In genomic region chr11:87176044-87176443, GRCh38 we compare ENCODE assay signal across 23 cellular contexts.
DNase-seq lines count a peak whose midpoint lies in the region; ATAC-seq, FAIRE-seq and TF ChIP-seq lines count a peak whose summit lies in the region.
"Had no signal": no experiment of that assay in that cellular context is flagged by ENCODE, and none has a peak within 500 bp of the region (broad histone marks: within the 10 kb centered on the region; RNA-seq: fewer than 3 reads in every experiment).

No MANE protein-coding gene starts in this region.

- no peak for TF ChIP-seq CTCF in bronchial epithelial cell (IDR thresholded peaks at IDR 0.05; ENCODE audit: insufficient read depth, low read length, severe bottlenecking)

- H3K27me3 ChIP-seq in bronchial epithelial cell (ENCODE audit: control insufficient read depth, insufficient read depth, low read length): no peaks in the 10 kb centered on the region
- H3K27me3 ChIP-seq: ascending aorta, neural progenitor cell had no signal

- no peak for FAIRE-seq in bronchial epithelial cell (lab: Jason Lieb, UNC)
- FAIRE-seq: colon, GM12878 had no signal

- intact Hi-C loops in left colon (cut with DNase I, micrococcal nuclease): no loop called here

- no peak overlapping the region for H3K4me3 ChIP-seq in bronchial epithelial cell (ENCODE audit: low read depth, low read length)
- H3K4me3 ChIP-seq: ascending aorta, GM12878, neural progenitor cell, psoas muscle, smooth muscle cell had no signal

- no peaks in the 10 kb centered on the region for H3K36me3 ChIP-seq in bronchial epithelial cell (ENCODE audit: control insufficient read depth, insufficient read depth, low read length)
- H3K36me3 ChIP-seq: ascending aorta, neural progenitor cell had no signal

- ATAC-seq in left colon (no peak), GM21529 (IDR thresholded peaks at IDR 0.05; ENCODE audit: unreplicated experiment) (no peak)
- ATAC-seq: activated CD8-positive, alpha-beta T cell treated with anti-CD3 and anti-CD28 coated beads for 36 hours; GM12878 had no signal

- DNase-seq in HCEC 1CT (peak; percentile 61), NCI-H69 (lab: John Stamatoyannopoulos, UW) (peak; percentile 32), bronchial epithelial cell (ENCODE audit: low read depth) (peak; percentile 32), kidney tubule cell (ENCODE audit: low spot score) (peak; percentile 54), GM03348 (ENCODE audit: low spot score) (no peak), left colon (no peak)
- DNase-seq: activated CD8-positive, alpha-beta T cell treated with anti-CD3 and anti-CD28 coated beads for 36 hours; activated naive CD4-positive, alpha-beta T cell treated with anti-CD3 and anti-CD28 coated beads, Interleukin-2, amount 10 ng/mL, durations not matched to agents 7 days and 5 days; activated T-cell treated with anti-CD3 and anti-CD28 coated beads, Interleukin-2, amount 50 U/mL, for 1 hour; AML-193; GF-D8; NCI-H1092; NCI-H2081; NCI-H446 treated with DMSO at 0.1 percent for 48 hours; psoas muscle; Right ventricle myocardium superior; stimulated activated CD4-positive, alpha-beta T cell treated with anti-CD3 and anti-CD28 coated beads, Interleukin-4, amount 100 ng/mL, for 24 hours had no signal

Comparison
In these comparisons a context has a peak if more than half of its experiments do, and no peak if none do; other contexts are left out.
1. DNase-seq: peak in HCEC 1CT (single experiment), NCI-H69 (single experiment), bronchial epithelial cell (single experiment) and kidney tubule cell (single experiment); none in GM03348 (single experiment) and left colon (0 of 2).